Comparison of ENCODE assay signal across 1 cellular context in genomic region chr22:28889625-28890024, GRCh38.
TF ChIP-seq lines count a peak whose summit lies in the region.

No MANE protein-coding gene starts in this region.

TF ChIP-seq in GM12878, 131 proteins besides CTCF, POLR2A, EP300 and RAD21 (continued from another document):
- no peak for TF ChIP-seq USF2 (IDR thresholded peaks at IDR 0.05; ENCODE audit: borderline replicate concordance, low read depth, low read length)
